In the genomic region with DNA sequence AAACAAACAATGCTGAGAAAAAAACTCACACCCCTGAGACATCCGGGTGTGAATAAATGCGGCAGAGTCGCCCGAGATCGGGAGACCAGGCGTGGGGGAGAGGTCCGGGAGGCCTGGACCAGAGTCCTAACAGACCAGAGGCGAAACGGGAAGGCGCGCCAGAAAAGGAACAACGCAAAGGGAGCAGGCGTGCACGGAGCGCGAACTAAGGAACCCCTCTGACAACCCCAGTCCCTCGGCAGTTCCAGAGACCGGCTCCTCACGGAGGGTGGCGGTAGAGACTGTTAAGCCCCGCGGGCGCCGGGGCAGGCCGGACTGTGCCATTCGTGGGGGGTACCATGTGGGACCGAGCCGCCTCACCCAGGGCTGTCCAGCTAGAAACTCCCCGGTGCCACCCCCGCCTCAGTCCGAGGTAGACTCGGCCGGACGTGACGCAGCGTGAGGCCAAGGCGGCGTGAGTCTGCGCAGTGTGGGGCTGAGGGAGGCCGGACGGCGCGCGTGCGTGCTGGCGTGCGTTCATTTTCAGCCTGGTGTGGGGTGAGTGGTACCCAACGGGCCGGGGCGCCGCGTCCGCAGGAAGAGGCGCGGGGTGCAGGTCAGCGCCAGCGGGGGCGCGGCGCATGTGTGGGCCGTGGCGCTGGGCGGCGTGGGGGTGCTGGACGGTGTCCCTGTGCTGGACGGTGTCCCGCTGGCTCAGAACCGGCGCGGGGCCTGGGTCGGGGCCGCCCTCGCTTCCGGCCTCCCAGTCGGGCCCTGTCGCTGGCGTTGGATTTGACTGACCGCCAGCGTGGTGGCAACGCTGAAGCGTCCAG, we compare ENCODE assay signal across 8 cellular contexts. TPM values are rescaled to one million over a fixed set of nuclear protein-coding genes. Genes with fewer than 3 reads are reported as not detected.
DNase-seq lines count a peak whose midpoint lies in the region; ATAC-seq and TF ChIP-seq lines count a peak whose summit lies in the region.

Gene PARK7 (plus strand): TSS at position 513 of the 812 bp plus-strand sequence. CDS start 1,075 bp downstream, outside the sequence.

- peak within 1 kb of the TSS; percentile 96 for H3K4me3 ChIP-seq in PC-9
- peak within 1 kb of the TSS; percentile 67 for H3K4me3 ChIP-seq in epithelial cell of proximal tubule (ENCODE audit: low read depth, low read length)
- H3K4me3 ChIP-seq in mucosa of rectum (ENCODE audit: low read length in 2 of 2): peak within 1 kb of the TSS; percentile 94

- no peaks in the 10 kb centered on the region for H3K9me3 ChIP-seq in PC-9 (ENCODE audit: insufficient read depth, low read depth)
- no peaks in the 10 kb centered on the region for H3K9me3 ChIP-seq in mucosa of rectum (ENCODE audit: control insufficient read depth in 2 of 2, low read length in 2 of 2)

- peak within 1 kb of the TSS; percentile 83 to 96 for H3K9ac ChIP-seq in mucosa of rectum (ENCODE audit: low read depth in 1 of 2, low read length in 2 of 2)

- peak within 1 kb of the TSS; percentile 70 for H3K27ac ChIP-seq in PC-9
- H3K27ac ChIP-seq in mucosa of rectum (ENCODE audit: low read depth in 2 of 2, low read length in 2 of 2): peak within 1 kb of the TSS; percentile 89 to 96

- peak within 1 kb of the TSS; percentile 94 for H2AFZ ChIP-seq in PC-9

- intact Hi-C loops in PC-9 (cut with micrococcal nuclease; ENCODE audit: unreplicated experiment): loop anchor here (1.0 to 10.0 kb wide), 3 partner anchors 178 to 1023 kb away; no protein-coding TSS in a partner anchor

- ATAC-seq in GM21717 (IDR thresholded peaks at IDR 0.05; ENCODE audit: unreplicated experiment): peak; percentile 87

- peak within 1 kb of the TSS; percentile 100 for H3K4me2 ChIP-seq in PC-9

- no peaks in the 10 kb centered on the region for H3K9me2 ChIP-seq in PC-9 (ENCODE audit: insufficient read depth)

- H3K79me2 ChIP-seq in PC-9 (ENCODE audit: low read depth): peaks cover 48% of the 10 kb centered on the region

- in situ Hi-C loops in KBM-7 (cut with MboI; ENCODE audit: low pct_unique_long_range_greater_than_20kb, low sequenced_read_pairs): no loop called here

- H3K27me3 ChIP-seq in PC-9 (ENCODE audit: insufficient read depth, low read depth) (no peaks in the 10 kb centered on the region), mucosa of rectum (ENCODE audit: control insufficient read depth in 2 of 2, insufficient read depth in 2 of 2, low read length in 2 of 2) (no peaks in the 10 kb centered on the region)

- H3F3A ChIP-seq in PC-9 (ENCODE audit: insufficient read depth, low read depth): peaks cover 13% of the 10 kb centered on the region; the same call in 1 of the 2 replicates

- DNase-seq in DMS79 (lab: John Stamatoyannopoulos, UW) (peak; percentile 99), KBM-7 (peak; percentile 100), PC-9 (peak; percentile 96 to 100), epithelial cell of proximal tubule (ENCODE audit: low read depth) (peak; percentile 83)
- peak; percentile 99 for DNase-seq in activated T-cell treated with anti-CD3 and anti-CD28 coated beads, Interleukin-2, amount 50 U/mL, for 1 hour
- DNase-seq in stimulated activated CD8-positive, alpha-beta memory T cell treated with anti-CD3 and anti-CD28 coated beads, Interleukin-4, amount 100 ng/mL, for 48 hours: peak; percentile 100

- H3K4me1 ChIP-seq in PC-9 (replicated peaks; ENCODE audit: insufficient read depth) (peaks cover 15% of the 10 kb centered on the region), mucosa of rectum (ENCODE audit: control insufficient read depth in 2 of 2, insufficient read depth in 2 of 2, low read length in 2 of 2) (peaks cover 10 to 13% of the 10 kb centered on the region in 2 donors)

- no TSS peak for BruUV-seq in PC-9 (replicated peaks; lab: Mats Ljungman, UMichigan)

- POLR2A ChIA-PET in PC-9 (lab: Charles Lee; ENCODE audit: unreplicated experiment): interaction anchor here (0.5 to 0.7 kb wide), 6 partner anchors 13 to 595 kb away, joined by 4 to 6 read pairs (median 5); no protein-coding TSS in a partner anchor

- CTCF ChIA-PET in PC-9 (lab: Charles Lee): interaction anchor here (1.1 kb wide), 1 partner anchor 49 kb away, joined by 3 read pairs; no protein-coding TSS in a partner anchor

- H3K36me3 ChIP-seq in PC-9 (ENCODE audit: low read depth): 0 out of 2 replicates have a peak, but pooled peaks cover 13% of the 10 kb centered on the region
- peaks cover 21 to 25% of the 10 kb centered on the region in 2 donors for H3K36me3 ChIP-seq in mucosa of rectum (ENCODE audit: control insufficient read depth in 2 of 2, insufficient read depth in 2 of 2, low read length in 2 of 2)

- no peaks in the 10 kb centered on the region for H4K20me1 ChIP-seq in PC-9 (ENCODE audit: insufficient read depth)

- peak; percentile 43; the same call in 1 of the 2 replicates for TF ChIP-seq CTCF in PC-9 (conservative IDR thresholded peaks at IDR 0.05)
- TF ChIP-seq CTCF in epithelial cell of proximal tubule (conservative IDR thresholded peaks at IDR 0.05; ENCODE audit: low read depth, low read length): peak; percentile 46

RNA-seq across cellular contexts. Expression of gene PARK7, which starts in this region (rescaled TPM):
- total RNA-seq in PC-9 (2021) (242 and 291 TPM in 2 replicates), epithelial cell of proximal tubule (282 and 327 TPM in 2 replicates)

Comparison
In these comparisons a context has a peak if more than half of its experiments do, and no peak if none do; other contexts are left out.
1. Peak in every context shown above with its lines: DNase-seq, ATAC-seq, H3K4me3 ChIP-seq and H3K27ac ChIP-seq.